In genomic region chr11:128365044-128365443, GRCh38 we compare ENCODE assay signal across 12 cellular contexts.
DNase-seq lines count a peak whose midpoint lies in the region; ATAC-seq, FAIRE-seq and TF ChIP-seq lines count a peak whose summit lies in the region.
"Had no signal": no experiment of that assay in that cellular context is flagged by ENCODE, and none has a peak within 500 bp of the region (broad histone marks: within the 10 kb centered on the region; RNA-seq: fewer than 3 reads in every experiment).

No MANE protein-coding gene starts in this region.

- H3K36me3 ChIP-seq in HepG2 (replicated peaks in 1 of 2; ENCODE audit: control insufficient read depth in 1 of 2, insufficient read depth in 2 of 2, low read length in 2 of 2) (no peaks in the 10 kb centered on the region), smooth muscle cell (ENCODE audit: low read depth) (no peaks in the 10 kb centered on the region), esophagus squamous epithelium (no peaks in the 10 kb centered on the region)
- H3K36me3 ChIP-seq: gastroesophageal sphincter, pancreas had no signal

- no peak overlapping the region for H3K4me3 ChIP-seq in LNCaP clone FGC (ENCODE audit: low read depth, low read length)
- H3K4me3 ChIP-seq in HepG2 (replicated peaks in 1 of 3; ENCODE audit: insufficient read depth in 1 of 3, low read depth in 2 of 3, low read length in 3 of 3): no peak overlapping the region
- no peak overlapping the region for H3K4me3 ChIP-seq in smooth muscle cell
- no peak overlapping the region for H3K4me3 ChIP-seq in esophagus squamous epithelium
- H3K4me3 ChIP-seq: gastroesophageal sphincter, pancreas had no signal

- no peaks in the 10 kb centered on the region; a peak in 1 of 5 replicates for H3K27me3 ChIP-seq in HepG2 (ENCODE audit: control insufficient read depth in 1 of 2, insufficient read depth in 2 of 2, low read length in 2 of 2)
- no peaks in the 10 kb centered on the region for H3K27me3 ChIP-seq in smooth muscle cell (ENCODE audit: low read depth)
- no peaks in the 10 kb centered on the region for H3K27me3 ChIP-seq in esophagus squamous epithelium
- H3K27me3 ChIP-seq: gastroesophageal sphincter, pancreas had no signal

- H3K4me2 ChIP-seq in HepG2 (ENCODE audit: low read depth, low read length): no peak overlapping the region
- H3K4me2 ChIP-seq in smooth muscle cell: no peak overlapping the region

- no peak overlapping the region for H3K9ac ChIP-seq in HepG2 (ENCODE audit: insufficient read depth, low read depth, low read length)
- no peak overlapping the region for H3K9ac ChIP-seq in smooth muscle cell (ENCODE audit: low read depth)

- TF ChIP-seq CTCF in LNCaP clone FGC (IDR thresholded peaks at IDR 0.05; ENCODE audit: control insufficient read depth, extremely low read depth, insufficient read depth) (no peak), HepG2 (CRISPR knock-in tag; IDR thresholded peaks at IDR 0.05) (no peak), smooth muscle cell (IDR thresholded peaks at IDR 0.05; ENCODE audit: borderline replicate concordance, insufficient read depth, poor library complexity, severe bottlenecking) (no peak), esophagus squamous epithelium (IDR thresholded peaks at IDR 0.05) (no peak)

- no peaks in the 10 kb centered on the region for H4K20me1 ChIP-seq in HepG2 (ENCODE audit: insufficient read depth, low read length)
- no peaks in the 10 kb centered on the region for H4K20me1 ChIP-seq in smooth muscle cell (ENCODE audit: low read depth)

- POLR2A ChIA-PET in HepG2 (lab: Yijun Ruan, JAX): no interaction called here

- 0% methylated on average over 3 of the region's 3 CpGs for WGBS in HepG2 (ENCODE audit: low lambda C conversion rate)
- 74% methylated on average over 3 of the region's 3 CpGs for WGBS in smooth muscle cell (ENCODE audit: low lambda C conversion rate)
- WGBS in esophagus squamous epithelium, 2 donors: 50 to 56% methylated on average over 3 of the region's 3 CpGs

- H3F3A ChIP-seq in smooth muscle cell (ENCODE audit: low read depth): peaks cover 7% of the 10 kb centered on the region

- TF ChIP-seq RAD21 in HepG2 (CRISPR knock-in tag; IDR thresholded peaks at IDR 0.05): no peak

- TF ChIP-seq POLR2A in HepG2 (IDR thresholded peaks at IDR 0.05; ENCODE audit: insufficient read depth in 1 of 2, low read depth in 2 of 2, low read length in 2 of 2) (no peak), esophagus squamous epithelium (IDR thresholded peaks at IDR 0.05) (no peak)

- no TSS peak for BruUV-seq in HepG2 (replicated peaks; lab: Mats Ljungman, UMichigan)

- H3K27ac ChIP-seq in HepG2 (ENCODE audit: extremely low read length, insufficient read depth, low read length) (no peak overlapping the region), smooth muscle cell (ENCODE audit: low read depth) (no peak overlapping the region), esophagus squamous epithelium (no peak overlapping the region)
- H3K27ac ChIP-seq: gastroesophageal sphincter, pancreas had no signal

- TF ChIP-seq EP300 in HepG2 (IDR thresholded peaks at IDR 0.05; ENCODE audit: low read depth in 2 of 2, low read length in 2 of 2) (no peak), HepG2 (CRISPR knock-in tag; IDR thresholded peaks at IDR 0.05; ENCODE audit: borderline replicate concordance) (no peak)

- no peaks in the 10 kb centered on the region for H3K79me2 ChIP-seq in HepG2 (ENCODE audit: insufficient read depth, low read length)
- no peaks in the 10 kb centered on the region for H3K79me2 ChIP-seq in smooth muscle cell (ENCODE audit: low read depth)

- no peak for ATAC-seq in HepG2
- ATAC-seq: gastroesophageal sphincter had no signal

- in situ Hi-C loops in HepG2 (cut with HindIII; ENCODE audit: extremely low pct_ligation_motif_present, low pct_unique_long_range_greater_than_20kb): no loop called here

- no peaks in the 10 kb centered on the region for H3K4me1 ChIP-seq in HepG2 (ENCODE audit: insufficient read depth, low read length)
- no peaks in the 10 kb centered on the region for H3K4me1 ChIP-seq in smooth muscle cell (ENCODE audit: low read depth)
- no peaks in the 10 kb centered on the region for H3K4me1 ChIP-seq in esophagus squamous epithelium
- H3K4me1 ChIP-seq: pancreas had no signal

- DNase-seq in ELR (ENCODE audit: low read depth): peak; percentile 69
- DNase-seq in LNCaP clone FGC (ENCODE audit: low read depth): peak; percentile 15
- DNase-seq in brain pericyte (ENCODE audit: low read depth, low spot score): peak; percentile 41
- DNase-seq in HepG2 (ENCODE audit: low spot score): peak; percentile 12
- DNase-seq in smooth muscle cell (lab: John Stamatoyannopoulos, UW; ENCODE audit: unreplicated experiment): no peak
- no peak for DNase-seq in NCI-H748 treated with DMSO at 0.1 percent for 48 hours (lab: John Stamatoyannopoulos, UW)
- no peak for DNase-seq in esophagus squamous epithelium (lab: John Stamatoyannopoulos, UW)
- no peak for DNase-seq in NCI-H526 treated with DMSO at 0.1 percent for 48 hours (lab: John Stamatoyannopoulos, UW)
- DNase-seq: pancreas, T-cell had no signal

- CTCF ChIA-PET in HepG2 (lab: Yijun Ruan, JAX; ENCODE audit: low intra/inter-chr PET ratio, low total read pairs): no interaction called here

- no peak for FAIRE-seq in HepG2 (lab: Jason Lieb, UNC)
- FAIRE-seq: H54, pancreas had no signal

- H2AFZ ChIP-seq in HepG2 (ENCODE audit: low read length) (no peak overlapping the region), smooth muscle cell (ENCODE audit: low read depth) (no peak overlapping the region)

- intact Hi-C loops in HepG2 (cut with micrococcal nuclease; ENCODE audit: unreplicated experiment) (no loop called here), esophagus squamous epithelium (cut with DNase I) (no loop called here)

- H3K9me3 ChIP-seq in HepG2 (ENCODE audit: low read length) (no peaks in the 10 kb centered on the region), smooth muscle cell (replicated peaks; ENCODE audit: low read depth) (no peaks in the 10 kb centered on the region), esophagus squamous epithelium (no peaks in the 10 kb centered on the region)
- H3K9me3 ChIP-seq: gastroesophageal sphincter, pancreas had no signal

TF ChIP-seq in HepG2, 621 proteins besides CTCF, POLR2A, EP300 and RAD21:
- TF ChIP-seq, protein P1, sequence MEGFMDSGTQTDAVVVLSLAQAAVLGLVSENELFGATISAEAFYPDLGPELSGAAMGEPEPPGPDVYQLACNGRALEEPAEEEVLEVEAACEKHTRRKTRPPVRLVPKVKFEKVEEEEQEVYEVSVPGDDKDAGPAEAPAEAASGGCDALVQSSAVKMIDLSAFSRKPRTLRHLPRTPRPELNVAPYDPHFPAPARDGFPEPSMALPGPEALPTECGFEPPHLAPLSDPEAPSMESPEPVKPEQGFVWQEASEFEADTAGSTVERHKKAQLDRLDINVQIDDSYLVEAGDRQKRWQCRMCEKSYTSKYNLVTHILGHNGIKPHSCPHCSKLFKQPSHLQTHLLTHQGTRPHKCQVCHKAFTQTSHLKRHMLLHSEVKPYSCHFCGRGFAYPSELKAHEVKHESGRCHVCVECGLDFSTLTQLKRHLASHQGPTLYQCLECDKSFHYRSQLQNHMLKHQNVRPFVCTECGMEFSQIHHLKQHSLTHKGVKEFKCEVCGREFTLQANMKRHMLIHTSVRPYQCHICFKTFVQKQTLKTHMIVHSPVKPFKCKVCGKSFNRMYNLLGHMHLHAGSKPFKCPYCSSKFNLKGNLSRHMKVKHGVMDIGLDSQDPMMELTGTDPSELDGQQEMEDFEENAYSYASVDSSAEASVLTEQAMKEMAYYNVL (CRISPR knock-in tag; IDR thresholded peaks at IDR 0.05; ENCODE audit: borderline replicate concordance): no peak
- TF ChIP-seq WIZ (CRISPR knock-in tag; IDR thresholded peaks at IDR 0.05) (0 out of 2 replicates have a peak, but pooled peaks have one; percentile 35), HMG20B (CRISPR knock-in tag; conservative IDR thresholded peaks at IDR 0.05) (no peak), EHMT2 (IDR thresholded peaks at IDR 0.05; ENCODE audit: borderline replicate concordance, low read depth, low read length) (peak; percentile 74; the same call in 1 of the 2 replicates), REST (IDR thresholded peaks at IDR 0.05; ENCODE audit: borderline replicate concordance in 1 of 2, low read depth in 1 of 2, low read length in 2 of 2) (peak; percentile 49 to 94), MIER2 (CRISPR knock-in tag; IDR thresholded peaks at IDR 0.05) (peak; percentile 95)

Comparison
In these comparisons a context has a peak if more than half of its experiments do, and no peak if none do; other contexts are left out.
1. DNase-seq: peak in ELR (single experiment), LNCaP clone FGC (single experiment), brain pericyte (single experiment) and HepG2 (single experiment); none in smooth muscle cell (single experiment), NCI-H748 treated with DMSO at 0.1 percent for 48 hours (single experiment), esophagus squamous epithelium (single experiment) and NCI-H526 treated with DMSO at 0.1 percent for 48 hours (single experiment).